1 cellular context compared by ENCODE assay signal in the genomic region with DNA sequence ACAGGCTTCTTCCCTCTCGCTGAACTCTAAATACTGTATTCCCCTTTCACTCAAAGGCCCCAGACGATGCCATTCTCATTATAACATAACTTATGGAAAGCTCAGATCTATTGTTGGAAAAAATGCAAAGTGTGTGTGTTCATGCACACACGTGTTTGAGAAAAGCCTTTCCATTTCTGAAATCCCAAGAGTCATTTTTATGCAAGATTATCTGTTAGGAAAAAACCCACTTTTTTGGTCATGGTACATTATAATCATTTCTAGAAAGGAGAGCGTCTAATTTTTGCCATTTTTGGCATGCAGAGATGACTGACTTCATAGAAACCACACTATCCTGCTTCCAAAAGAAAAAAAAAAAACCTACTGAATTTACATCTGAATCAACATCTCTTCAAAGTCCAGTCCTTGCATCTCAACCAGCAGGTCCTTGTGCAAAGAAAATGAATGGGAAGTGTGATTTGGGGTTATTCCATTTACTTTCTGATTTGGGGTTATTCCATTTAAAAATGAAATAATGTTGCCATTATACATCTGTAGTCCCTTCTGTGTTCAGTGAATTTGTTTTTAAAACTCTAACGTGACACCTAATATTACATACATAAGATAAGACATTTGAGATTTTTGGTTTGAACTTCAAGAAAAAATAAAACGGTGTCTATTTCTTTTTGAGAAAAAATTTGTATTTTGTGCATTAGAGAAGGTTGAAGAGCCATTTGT.
TF ChIP-seq lines count a peak whose summit lies in the region.

No MANE protein-coding gene starts in this region.

TF ChIP-seq in K562, 482 proteins besides CTCF, POLR2A, EP300 and RAD21:
- TF ChIP-seq MAZ (CRISPR knock-in tag; conservative IDR thresholded peaks at IDR 0.05 in 1 of 2, IDR thresholded peaks at IDR 0.05 in 1 of 2) (0 out of 4 replicates have a peak, but pooled peaks of 1 of the 2 experiments have one; percentile 25), SNRNP70 (optimal IDR thresholded peaks at IDR 0.05; ENCODE audit: low read depth, low read length) (no peak)
TF ChIP-seq in K562: peak in this region for 1.
